Comparison of ENCODE assay signal across 18 cellular contexts in genomic region chr15:31776039-31776438, GRCh38.
"Had no signal": no experiment of that assay in that cellular context is flagged by ENCODE, and none has a peak within 500 bp of the region (broad histone marks: within the 10 kb centered on the region; RNA-seq: fewer than 3 reads in every experiment).

No MANE protein-coding gene starts in this region.

- H3K4me1 Mint-ChIP-seq: naive B cell; stimulated activated naive B cell treated with anti-CD40 and anti-IgM and Interleukin-4, amounts not matched to agents 10 μg/mL and 1 μg/mL and 100 μg/mL, for 72 hours; stimulated activated naive CD8-positive, alpha-beta T cell treated with anti-CD3 and anti-CD28 coated beads, Interleukin-15, amount 100 ng/mL, for 72 hours had no signal

- DNase-seq: effector memory CD4-positive, alpha-beta T cell; islet precursor cell; left cardiac atrium; left ventricle myocardium inferior; mesendoderm; naive B cell; spleen; stimulated activated CD4-positive, alpha-beta T cell treated with anti-CD3 and anti-CD28 coated beads, Interleukin-15, amount 100 ng/mL, for 24 hours; stimulated activated CD4-positive, alpha-beta T cell treated with anti-CD3 and anti-CD28 coated beads, Interleukin-1b, Interleukin-23, amount 100 ng/mL, for 48 hours; stimulated activated CD4-positive, alpha-beta T cell treated with anti-CD3 and anti-CD28 coated beads, Interleukin-4, amount 100 ng/mL, for 24 hours; stimulated activated naive B cell treated with anti-CD40 and anti-IgM and Interleukin-4, amounts not matched to agents 10 μg/mL and 1 μg/mL and 100 μg/mL, for 72 hours; stimulated activated naive CD8-positive, alpha-beta T cell treated with anti-CD3 and anti-CD28 coated beads, Interleukin-15, amount 100 ng/mL, for 72 hours; trophoblast cell had no signal

- ATAC-seq: esophagus mucosa; left cardiac atrium; sciatic nerve; stimulated activated naive B cell treated with anti-CD40 and anti-IgM and Interleukin-4, amounts not matched to agents 10 μg/mL and 1 μg/mL and 100 μg/mL, for 72 hours; stimulated activated naive CD8-positive, alpha-beta T cell treated with anti-CD3 and anti-CD28 coated beads, Interleukin-15, amount 100 ng/mL, for 72 hours had no signal

- H3K9me3 ChIP-seq: left ventricle myocardium inferior, spleen had no signal

- H3K4me1 ChIP-seq: left ventricle myocardium inferior, spleen had no signal

- H3K36me3 Mint-ChIP-seq: naive B cell; stimulated activated naive B cell treated with anti-CD40 and anti-IgM and Interleukin-4, amounts not matched to agents 10 μg/mL and 1 μg/mL and 100 μg/mL, for 72 hours had no signal

- H3K36me3 ChIP-seq: left ventricle myocardium inferior, spleen had no signal

- H3K4me3 Mint-ChIP-seq: naive B cell; nephron; stimulated activated naive B cell treated with anti-CD40 and anti-IgM and Interleukin-4, amounts not matched to agents 10 μg/mL and 1 μg/mL and 100 μg/mL, for 72 hours; stimulated activated naive CD8-positive, alpha-beta T cell treated with anti-CD3 and anti-CD28 coated beads, Interleukin-15, amount 100 ng/mL, for 72 hours had no signal

- H3K9me3 Mint-ChIP-seq: nephron; stimulated activated naive CD8-positive, alpha-beta T cell treated with anti-CD3 and anti-CD28 coated beads, Interleukin-15, amount 100 ng/mL, for 72 hours had no signal

- H3K4me3 ChIP-seq: coronary artery, left ventricle myocardium inferior, lung, spleen had no signal

- H3K27ac Mint-ChIP-seq: naive B cell; nephron; stimulated activated naive B cell treated with anti-CD40 and anti-IgM and Interleukin-4, amounts not matched to agents 10 μg/mL and 1 μg/mL and 100 μg/mL, for 72 hours; stimulated activated naive CD8-positive, alpha-beta T cell treated with anti-CD3 and anti-CD28 coated beads, Interleukin-15, amount 100 ng/mL, for 72 hours had no signal

- H3K27ac ChIP-seq: coronary artery, left ventricle myocardium inferior, spleen had no signal
